ENCODE assay signal across 12 cellular contexts in the genomic region with DNA sequence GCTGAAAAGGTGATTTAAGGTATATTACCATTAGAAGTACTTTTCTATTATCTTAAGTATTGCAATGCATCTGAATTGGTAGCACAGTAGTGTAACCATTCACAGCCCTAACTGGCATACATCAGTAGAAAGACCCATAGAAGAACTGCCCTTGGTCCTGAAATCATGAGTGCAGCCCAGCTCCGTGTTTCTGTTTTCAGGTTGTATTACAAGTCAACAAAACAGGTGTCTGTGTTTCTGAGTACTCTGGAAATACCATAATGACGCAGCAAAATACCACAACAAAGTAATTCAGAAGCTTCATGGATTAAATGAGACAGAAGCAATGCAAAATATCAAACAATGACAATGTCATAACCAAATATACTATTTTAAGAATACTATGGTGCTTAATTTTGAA.
DNase-seq lines count a peak whose midpoint lies in the region; ATAC-seq and TF ChIP-seq lines count a peak whose summit lies in the region.
"Had no signal": no experiment of that assay in that cellular context is flagged by ENCODE, and none has a peak within 500 bp of the region (broad histone marks: within the 10 kb centered on the region; RNA-seq: fewer than 3 reads in every experiment).

No MANE protein-coding gene starts in this region.

- H3K36me3 Mint-ChIP-seq in MCF 10A (ENCODE audit: insufficient read depth, unreplicated experiment) (no peaks in the 10 kb centered on the region), endothelial cell (ENCODE audit: low read depth, unreplicated experiment) (no peaks in the 10 kb centered on the region), nephron progenitor cell (ENCODE audit: low read depth) (no peaks in the 10 kb centered on the region)

- no peak for TF ChIP-seq CTCF in MCF 10A (IDR thresholded peaks at IDR 0.05; ENCODE audit: unreplicated experiment)
- no peak for TF ChIP-seq CTCF in endothelial cell (IDR thresholded peaks at IDR 0.05; ENCODE audit: unreplicated experiment)
- no peak for TF ChIP-seq CTCF in nephron progenitor cell (IDR thresholded peaks at IDR 0.05)

- DNase-seq in T47D (ENCODE audit: low read depth in 1 of 2, low spot score in 1 of 2) (peak; percentile 48 to 68), MCF 10A (ENCODE audit: unreplicated experiment) (no peak), OCI-M1 (lab: John Stamatoyannopoulos, UW) (peak; percentile 7), endothelial cell (ENCODE audit: low spot score) (peak; percentile 15), nephron progenitor cell (peak; percentile 22), NCI-H526 treated with DMSO at 0.1 percent for 48 hours (lab: John Stamatoyannopoulos, UW) (no peak), NCI-H2029 (lab: John Stamatoyannopoulos, UW) (no peak)
- DNase-seq: NCI-H2227 treated with DMSO at 0.1 percent for 48 hours, NCI-H524 treated with DMSO at 0.1 percent for 48 hours, SHP77 treated with DMSO at 0.1 percent for 48 hours had no signal

- H3K4me1 Mint-ChIP-seq in MCF 10A (ENCODE audit: insufficient read depth, unreplicated experiment) (no peaks in the 10 kb centered on the region), endothelial cell (ENCODE audit: unreplicated experiment) (no peaks in the 10 kb centered on the region), nephron progenitor cell (no peaks in the 10 kb centered on the region)

- no peak for ATAC-seq in GM18868 (IDR thresholded peaks at IDR 0.05; ENCODE audit: unreplicated experiment)
- ATAC-seq: Panc1 had no signal

- H3K27ac Mint-ChIP-seq in MCF 10A (ENCODE audit: low read depth, unreplicated experiment), result no peak overlapping the region
- no peak overlapping the region for H3K27ac Mint-ChIP-seq in endothelial cell (ENCODE audit: unreplicated experiment)
- H3K27ac Mint-ChIP-seq in nephron progenitor cell, result no peak overlapping the region

- H3K27me3 Mint-ChIP-seq in MCF 10A (ENCODE audit: insufficient read depth, unreplicated experiment) (no peaks in the 10 kb centered on the region), endothelial cell (ENCODE audit: unreplicated experiment) (peaks cover 3% of the 10 kb centered on the region), nephron progenitor cell (ENCODE audit: low read depth, poor library complexity) (peaks cover 12% of the 10 kb centered on the region)

- in situ Hi-C loops in T47D (cut with HindIII; ENCODE audit: low pct_unique_long_range_greater_than_20kb, low sequenced_read_pairs), result no loop called here

- H3K4me3 Mint-ChIP-seq in MCF 10A (ENCODE audit: unreplicated experiment) (no peak overlapping the region), endothelial cell (ENCODE audit: unreplicated experiment) (no peak overlapping the region), nephron progenitor cell (no peak overlapping the region)

- CTCF ChIA-PET in MCF 10A (lab: Yijun Ruan, JAX), result no interaction called here

- POLR2A ChIA-PET in MCF 10A (lab: Yijun Ruan, JAX), result interaction anchor here (0.6 kb wide), 1 partner anchor 431 kb away, joined by 4 read pairs; no protein-coding TSS in a partner anchor

- H3K9me3 Mint-ChIP-seq in MCF 10A (ENCODE audit: unreplicated experiment), result peaks cover 30% of the 10 kb centered on the region
- H3K9me3 Mint-ChIP-seq in endothelial cell (ENCODE audit: unreplicated experiment), result no peaks in the 10 kb centered on the region
- peaks cover 11% of the 10 kb centered on the region for H3K9me3 Mint-ChIP-seq in nephron progenitor cell

- intact Hi-C loops in MCF 10A (cut with micrococcal nuclease), result no loop called here

- BruUV-seq in MCF 10A (replicated peaks; lab: Mats Ljungman, UMichigan), result no TSS peak

Comparison
In these comparisons a context has a peak if more than half of its experiments do, and no peak if none do; other contexts are left out.
1. DNase-seq: peak in T47D (2 of 2), OCI-M1 (single experiment), endothelial cell (single experiment) and nephron progenitor cell (single experiment); none in MCF 10A (single experiment), NCI-H526 treated with DMSO at 0.1 percent for 48 hours (single experiment) and NCI-H2029 (single experiment).